ENCODE assay signal across 9 cellular contexts in genomic region chr17:63675231-63675606, GRCh38. TPM values are rescaled to one million over a fixed set of nuclear protein-coding genes. Genes with fewer than 3 reads are reported as not detected.
A peak's percentile ranks its signal among the peaks of the same experiment; 100 is the strongest.
DNase-seq lines count a peak whose midpoint lies in the region; TF ChIP-seq lines count a peak whose summit lies in the region.
"Had no signal": no experiment of that assay in that cellular context is flagged by ENCODE, and none has a peak within 500 bp of the region (broad histone marks: within the 10 kb centered on the region; RNA-seq: fewer than 3 reads in every experiment).

No MANE protein-coding gene starts in this region.

- intact Hi-C loops in PC-9 (cut with micrococcal nuclease; ENCODE audit: unreplicated experiment): loop anchor here (5.0 kb wide), 1 partner anchor 53 kb away; the partner anchor contains the start of gene MAP3K3
- intact Hi-C loops in posterior vena cava (cut with DNase I): no loop called here

- no peaks in the 10 kb centered on the region for H3K36me3 ChIP-seq in PC-9 (ENCODE audit: low read depth)

- H3K9me2 ChIP-seq in PC-9 (ENCODE audit: insufficient read depth): no peaks in the 10 kb centered on the region

- H3K27me3 ChIP-seq in PC-9 (ENCODE audit: insufficient read depth, low read depth): no peaks in the 10 kb centered on the region

- H3K9me3 Mint-ChIP-seq in type B pancreatic cell: no peaks in the 10 kb centered on the region
- H3K9me3 Mint-ChIP-seq: activated T-cell treated with anti-CD3 and anti-CD28 coated beads, Interleukin-2, amount 50 U/mL, for 72 hours had no signal

- H3K27ac Mint-ChIP-seq in type B pancreatic cell: peak overlapping the region; percentile 16
- H3K27ac Mint-ChIP-seq: activated T-cell treated with anti-CD3 and anti-CD28 coated beads, Interleukin-2, amount 50 U/mL, for 72 hours had no signal

- H2AFZ ChIP-seq in PC-9: no peak overlapping the region

- H3K4me3 ChIP-seq in PC-9: no peak overlapping the region

- peaks cover 16% of the 10 kb centered on the region; the same call in 1 of the 2 replicates for H3F3A ChIP-seq in PC-9 (ENCODE audit: insufficient read depth, low read depth)

- DNase-seq in PC-9 (peak in 1 of 2 experiments; percentile 32), dermis microvascular lymphatic vessel endothelial cell (ENCODE audit: low read depth in 2 of 2) (peak; percentile 62 to 84), lung microvascular endothelial cell (ENCODE audit: low read depth in 2 of 2) (peak; percentile 80 to 81), type B pancreatic cell (ENCODE audit: extremely low spot score, unreplicated experiment) (no peak), NCI-H82 treated with DMSO at 0.1 percent for 48 hours (lab: John Stamatoyannopoulos, UW; ENCODE audit: unreplicated experiment) (no peak), posterior vena cava (ENCODE audit: low spot score) (no peak), AG08395 (ENCODE audit: low spot score) (no peak)
- DNase-seq: activated T-cell treated with anti-CD3 and anti-CD28 coated beads, Interleukin-2, amount 50 U/mL, for 72 hours; MM.1S had no signal

- H3K27me3 Mint-ChIP-seq in type B pancreatic cell: no peaks in the 10 kb centered on the region

- H3K4me1 ChIP-seq in PC-9 (replicated peaks; ENCODE audit: insufficient read depth): peaks cover 19% of the 10 kb centered on the region

- H3K4me1 Mint-ChIP-seq in type B pancreatic cell (ENCODE audit: unreplicated experiment): peaks cover 23% of the 10 kb centered on the region

- peak overlapping the region; percentile 63 for H3K4me2 ChIP-seq in PC-9

- CTCF ChIA-PET in PC-9 (lab: Charles Lee): no interaction called here

- no peaks in the 10 kb centered on the region for H4K20me1 ChIP-seq in PC-9 (ENCODE audit: insufficient read depth)

- peak overlapping the region; percentile 45 for H3K4me3 Mint-ChIP-seq in type B pancreatic cell
- H3K4me3 Mint-ChIP-seq: activated T-cell treated with anti-CD3 and anti-CD28 coated beads, Interleukin-2, amount 50 U/mL, for 72 hours had no signal

- no peaks in the 10 kb centered on the region for H3K79me2 ChIP-seq in PC-9 (ENCODE audit: low read depth)

- TF ChIP-seq CTCF in PC-9 (conservative IDR thresholded peaks at IDR 0.05) (no peak), type B pancreatic cell (conservative IDR thresholded peaks at IDR 0.05) (no peak)

- peaks cover 16% of the 10 kb centered on the region for H3K36me3 Mint-ChIP-seq in type B pancreatic cell

- H3K9me3 ChIP-seq in PC-9 (ENCODE audit: insufficient read depth, low read depth): no peaks in the 10 kb centered on the region

- BruUV-seq in PC-9 (replicated peaks; lab: Mats Ljungman, UMichigan): no TSS peak

- no peak overlapping the region for H3K27ac ChIP-seq in PC-9

- POLR2A ChIA-PET in PC-9 (lab: Charles Lee; ENCODE audit: unreplicated experiment): interaction anchor here (0.5 to 0.6 kb wide), 2 partner anchors 53 to 82 kb away, joined by 3 read pairs; no protein-coding TSS in a partner anchor

RNA-seq across cellular contexts. Expression of gene LIMD2, which starts 24.7 kb away (rescaled TPM):
- total RNA-seq in PC-9 (2021): 1.6 and 2.7 TPM in 2 replicates
- total RNA-seq in dermis microvascular lymphatic vessel endothelial cell: 18.0 and 51.6 TPM in 2 replicates
- 15.3 and 18.8 TPM in 2 replicates for total RNA-seq in lung microvascular endothelial cell
- 16.1 and 65.1 TPM in 2 replicates for total RNA-seq in type B pancreatic cell (ENCODE audit: low replicate concordance)
- total RNA-seq in posterior vena cava: 10 to 100 TPM in 1 of 2 donors, 1 to 10 TPM in 1; 9.6 to 13.0 TPM

RNA-seq across cellular contexts. Expression of gene MAP3K3, which starts 53.0 kb away (rescaled TPM):
- total RNA-seq in PC-9 (2021) (12.9 and 14.1 TPM in 2 replicates), dermis microvascular lymphatic vessel endothelial cell (73.8 and 113 TPM in 2 replicates), lung microvascular endothelial cell (74.8 and 108 TPM in 2 replicates), type B pancreatic cell (ENCODE audit: low replicate concordance) (10.5 and 26.2 TPM in 2 replicates), posterior vena cava (10 to 100 TPM; 38.5 to 39.8 TPM)

Comparison
In these comparisons a context has a peak if more than half of its experiments do, and no peak if none do; other contexts are left out.
1. DNase-seq: peak in dermis microvascular lymphatic vessel endothelial cell (2 of 2) and lung microvascular endothelial cell (2 of 2); none in type B pancreatic cell (single experiment), NCI-H82 treated with DMSO at 0.1 percent for 48 hours (single experiment), posterior vena cava (single experiment) and AG08395 (single experiment).